In genomic region chr1:182848736-182849135, GRCh38 we compare ENCODE assay signal across 16 cellular contexts. TPM values are rescaled to one million over a fixed set of nuclear protein-coding genes. Genes with fewer than 3 reads are reported as not detected.
A peak's percentile ranks its signal among the peaks of the same experiment; 100 is the strongest.
DNase-seq lines count a peak whose midpoint lies in the region; ATAC-seq, FAIRE-seq and TF ChIP-seq lines count a peak whose summit lies in the region.
"Had no signal": no experiment of that assay in that cellular context is flagged by ENCODE, and none has a peak within 500 bp of the region (broad histone marks: within the 10 kb centered on the region; RNA-seq: fewer than 3 reads in every experiment).

No MANE protein-coding gene starts in this region.

- CTCF ChIA-PET in H1 (lab: Charles Lee; ENCODE audit: partially characterized antibody), result no interaction called here

- H2BK5ac ChIP-seq in H1 (ENCODE audit: low read depth, low read length), result no peak overlapping the region

- H3K9me3 Mint-ChIP-seq in activated CD4-positive, alpha-beta T cell treated with anti-CD3 and anti-CD28 coated beads, Interleukin-2, amount 10 ng/mL, durations not matched to agents 24 days and 14 days, result no peaks in the 10 kb centered on the region
- no peaks in the 10 kb centered on the region for H3K9me3 Mint-ChIP-seq in CD4-positive, CD25-positive, alpha-beta regulatory T cell

- H3K4me3 ChIP-seq in CD4-positive, CD25-positive, alpha-beta regulatory T cell (ENCODE audit: low read depth, low read length), result peak overlapping the region; percentile 14
- no peak overlapping the region for H3K4me3 ChIP-seq in H1 (ENCODE audit: extremely low read depth in 1 of 4, insufficient read depth in 2 of 4, low read depth in 3 of 4, low read length in 4 of 4)
- H3K4me3 ChIP-seq: BLaER1, SJSA1 had no signal

- no peak overlapping the region for H3K27ac ChIP-seq in CD4-positive, CD25-positive, alpha-beta regulatory T cell (ENCODE audit: insufficient read depth, low read length, poor library complexity, severe bottlenecking)
- no peak overlapping the region for H3K27ac ChIP-seq in H1 (ENCODE audit: low read depth, low read length)
- H3K27ac ChIP-seq: BLaER1, HL-60, SJSA1 had no signal

- H3K27ac Mint-ChIP-seq in activated CD4-positive, alpha-beta T cell treated with anti-CD3 and anti-CD28 coated beads, Interleukin-2, amount 10 ng/mL, durations not matched to agents 24 days and 14 days, result peak overlapping the region; percentile 65
- peak overlapping the region in 1 of 3 donors; percentile 48 for H3K27ac Mint-ChIP-seq in CD4-positive, CD25-positive, alpha-beta regulatory T cell
- peak overlapping the region; percentile 79 for H3K27ac Mint-ChIP-seq in T-helper 17 cell

- H3K23me2 ChIP-seq in H1 (ENCODE audit: low read depth, low read length), result no peaks in the 10 kb centered on the region

- H2BK15ac ChIP-seq in H1 (ENCODE audit: low read length), result no peak overlapping the region

- no peaks in the 10 kb centered on the region for H3K27me3 ChIP-seq in CD4-positive, CD25-positive, alpha-beta regulatory T cell (ENCODE audit: control insufficient read depth, insufficient read depth, low read length)
- H3K27me3 ChIP-seq in H1 (replicated peaks in 1 of 4; ENCODE audit: control insufficient read depth in 3 of 4, extremely low read depth in 1 of 4, insufficient read depth in 3 of 4, low read length in 3 of 4), result no peaks in the 10 kb centered on the region
- H3K27me3 ChIP-seq: BLaER1, SJSA1 had no signal

- FAIRE-seq in H1 (lab: Jason Lieb, UNC), result no peak
- FAIRE-seq: HTR-8/SVneo had no signal

- no peak overlapping the region for H2AFZ ChIP-seq in H1 (ENCODE audit: low read length)

- H2BK20ac ChIP-seq in H1 (ENCODE audit: low read length), result no peak overlapping the region

- TF ChIP-seq POLR2A in H1 (IDR thresholded peaks at IDR 0.05; ENCODE audit: control extremely low read depth in 1 of 2, low read depth in 2 of 2, low read length in 2 of 2), result peak in 1 of 2 experiments; percentile 34; a peak in 2 of 3 replicates

- no peak for TF ChIP-seq RAD21 in H1 (IDR thresholded peaks at IDR 0.05 in 1 of 2, conservative IDR thresholded peaks at IDR 0.05 in 1 of 2; ENCODE audit: low read depth in 2 of 2, low read length in 2 of 2)

- peaks cover 84% of the 10 kb centered on the region for H3K36me3 Mint-ChIP-seq in activated CD4-positive, alpha-beta T cell treated with anti-CD3 and anti-CD28 coated beads, Interleukin-2, amount 10 ng/mL, durations not matched to agents 24 days and 14 days (ENCODE audit: low read depth)
- H3K36me3 Mint-ChIP-seq in CD4-positive, CD25-positive, alpha-beta regulatory T cell, result peaks cover 62% of the 10 kb centered on the region
- H3K36me3 Mint-ChIP-seq in T-helper 17 cell (ENCODE audit: low read depth), result peaks cover 10% of the 10 kb centered on the region

- peaks cover 27 to 98% of the 10 kb centered on the region in 2 experiments for H3K79me2 ChIP-seq in H1 (ENCODE audit: control insufficient read depth in 1 of 2, insufficient read depth in 2 of 2, low read length in 2 of 2)

- WGBS in H1 (ENCODE audit: extremely low coverage in 1 of 2, insufficient coverage in 1 of 2, insufficient read length in 1 of 2, insufficient replicate concordance in 2 of 2, low coverage in 1 of 2, low lambda C conversion rate in 2 of 2, missing lambda C conversion rate in 1 of 2), 2 experiments, result 100% methylated on average over 2 of the region's 2 CpGs; no CpG with 5 or more reads in 1 of the 2 experiments

- H3K4me1 Mint-ChIP-seq in activated CD4-positive, alpha-beta T cell treated with anti-CD3 and anti-CD28 coated beads, Interleukin-2, amount 10 ng/mL, durations not matched to agents 24 days and 14 days, result peaks cover 56% of the 10 kb centered on the region
- H3K4me1 Mint-ChIP-seq in CD4-positive, CD25-positive, alpha-beta regulatory T cell, result peaks cover 50 to 76% (median 64%) of the 10 kb centered on the region in 4 donors
- peaks cover 36% of the 10 kb centered on the region for H3K4me1 Mint-ChIP-seq in T-helper 17 cell

- no peaks in the 10 kb centered on the region for H3K9me3 ChIP-seq in CD4-positive, CD25-positive, alpha-beta regulatory T cell (ENCODE audit: control insufficient read depth in 2 of 2, low read length in 2 of 2)
- H3K9me3 ChIP-seq in T-helper 17 cell (ENCODE audit: control insufficient read depth, low read length, poor library complexity, severe bottlenecking), result no peaks in the 10 kb centered on the region
- no peaks in the 10 kb centered on the region for H3K9me3 ChIP-seq in H1 (ENCODE audit: insufficient read depth in 2 of 2, low read depth in 1 of 2, low read length in 1 of 2)
- H3K9me3 ChIP-seq: BLaER1, SJSA1 had no signal

- POLR2A ChIA-PET in H1 (lab: Charles Lee; ENCODE audit: partially characterized antibody), result interaction anchor here (0.9 to 7.9 kb wide), 4 partner anchors 9 to 28 kb away, joined by 4 to 93 read pairs (median 16); no protein-coding TSS in a partner anchor

- H3K4me2 ChIP-seq in H1 (ENCODE audit: insufficient read depth in 1 of 2, low read depth in 2 of 2, low read length in 2 of 2), result no peak overlapping the region
- H3K4me2 ChIP-seq: BLaER1 had no signal

- no peak overlapping the region for H4K91ac ChIP-seq in H1 (replicated peaks; ENCODE audit: insufficient read length, low read length)

- TF ChIP-seq EP300 in H1 (IDR thresholded peaks at IDR 0.05; ENCODE audit: borderline replicate concordance in 1 of 2, low read depth in 2 of 2, low read length in 2 of 2), result no peak

- no peak overlapping the region for H3K4me3 Mint-ChIP-seq in activated CD4-positive, alpha-beta T cell treated with anti-CD3 and anti-CD28 coated beads, Interleukin-2, amount 10 ng/mL, durations not matched to agents 24 days and 14 days
- H3K4me3 Mint-ChIP-seq in CD4-positive, CD25-positive, alpha-beta regulatory T cell, result peak overlapping the region in 2 of 4 donors; percentile 26 to 41
- H3K4me3 Mint-ChIP-seq in T-helper 17 cell, result no peak overlapping the region

- H3K4me1 ChIP-seq in CD4-positive, CD25-positive, alpha-beta regulatory T cell (ENCODE audit: control insufficient read depth, insufficient read depth, low read length, poor library complexity, severe bottlenecking), result peaks cover 29% of the 10 kb centered on the region
- peaks cover 0 to 10% (median 3%) of the 10 kb centered on the region in 4 experiments; a peak in 3 of 7 replicates for H3K4me1 ChIP-seq in H1 (replicated peaks in 1 of 4; ENCODE audit: control insufficient read depth in 3 of 4, insufficient read depth in 4 of 4, low read length in 3 of 4)
- H3K4me1 ChIP-seq: SJSA1 had no signal

- H3K18ac ChIP-seq in H1 (ENCODE audit: extremely low read depth, low read length), result no peak overlapping the region

- H3K9ac ChIP-seq in H1 (replicated peaks in 1 of 4; ENCODE audit: extremely low read depth in 1 of 4, low read depth in 3 of 4, low read length in 3 of 4), result no peak overlapping the region
- H3K9ac ChIP-seq: BLaER1 had no signal

- peaks cover 29 to 41% of the 10 kb centered on the region in 2 experiments for H4K20me1 ChIP-seq in H1 (replicated peaks in 1 of 2; ENCODE audit: control insufficient read depth in 1 of 2, insufficient read depth in 2 of 2, low read length in 2 of 2)

- H3K79me1 ChIP-seq in H1 (ENCODE audit: low read depth, low read length), result peaks cover 5% of the 10 kb centered on the region

- TF ChIP-seq CTCF in H1 (IDR thresholded peaks at IDR 0.05; ENCODE audit: control extremely low read depth in 1 of 3, insufficient read depth in 1 of 3, low read depth in 1 of 3, low read length in 3 of 3), result no peak

- no peak overlapping the region for H3K14ac ChIP-seq in H1 (ENCODE audit: insufficient read length)

- H3K27me3 Mint-ChIP-seq in activated CD4-positive, alpha-beta T cell treated with anti-CD3 and anti-CD28 coated beads, Interleukin-2, amount 10 ng/mL, durations not matched to agents 24 days and 14 days, result no peaks in the 10 kb centered on the region
- no peaks in the 10 kb centered on the region for H3K27me3 Mint-ChIP-seq in CD4-positive, CD25-positive, alpha-beta regulatory T cell
- no peaks in the 10 kb centered on the region for H3K27me3 Mint-ChIP-seq in T-helper 17 cell

- H4K5ac ChIP-seq in H1 (ENCODE audit: insufficient read length, low read depth, low read length), result no peak overlapping the region

- H4K8ac ChIP-seq in H1 (ENCODE audit: extremely low read depth, insufficient read depth, low read length), result no peak overlapping the region

- no peak overlapping the region for H3K23ac ChIP-seq in H1 (ENCODE audit: insufficient read length)

- H2BK12ac ChIP-seq in H1 (ENCODE audit: low read depth, low read length), result no peak overlapping the region

- H2AK5ac ChIP-seq in H1 (ENCODE audit: low read depth, low read length), result no peak overlapping the region

- no peak overlapping the region for H3K56ac ChIP-seq in H1 (replicated peaks; ENCODE audit: insufficient read length, low read depth, low read length)

- H3K4ac ChIP-seq in H1 (replicated peaks; ENCODE audit: insufficient read length, low read depth, low read length), result no peak overlapping the region

- no peak for ATAC-seq in CD4-positive, CD25-positive, alpha-beta regulatory T cell (ENCODE audit: low read depth in 2 of 2)
- no peak for ATAC-seq in T-helper 17 cell
- ATAC-seq in HG03097 (IDR thresholded peaks at IDR 0.05; ENCODE audit: low FRiP score, unreplicated experiment), result no peak

- DNase-seq in activated CD4-positive, alpha-beta T cell treated with anti-CD3 and anti-CD28 coated beads, Interleukin-2, amount 10 ng/mL, durations not matched to agents 24 days and 14 days, result no peak
- DNase-seq in activated CD4-positive, alpha-beta T cell treated with anti-CD3 and anti-CD28 coated beads, Interleukin-2, amount 50 U/mL, for 48 hours, result no peak
- no peak for DNase-seq in CD4-positive, CD25-positive, alpha-beta regulatory T cell
- DNase-seq in T-helper 17 cell (no peak), H1 (ENCODE audit: low read depth in 1 of 2, low spot score in 2 of 2) (no peak), NCI-H1105 treated with DMSO at 0.1 percent for 48 hours (lab: John Stamatoyannopoulos, UW) (no peak), NCI-H526 (lab: John Stamatoyannopoulos, UW) (no peak)
- DNase-seq: 8988T, DMS153, NCI-H1417, NCI-H187 treated with DMSO at 0.1 percent for 48 hours had no signal

- H2BK120ac ChIP-seq in H1 (replicated peaks; ENCODE audit: low read depth, low read length), result no peak overlapping the region

- intact Hi-C loops in activated CD4-positive, alpha-beta T cell treated with anti-CD3 and anti-CD28 coated beads, Interleukin-2, amount 10 ng/mL, durations not matched to agents 24 days and 14 days (cut with micrococcal nuclease), result loop anchor here (5.0 kb wide), 1 partner anchor 34 kb away; no protein-coding TSS in a partner anchor

- peaks cover 98% of the 10 kb centered on the region for H3K36me3 ChIP-seq in CD4-positive, CD25-positive, alpha-beta regulatory T cell (ENCODE audit: control insufficient read depth, insufficient read depth, low read length)
- peaks cover 35 to 97% (median 70%) of the 10 kb centered on the region in 4 experiments for H3K36me3 ChIP-seq in H1 (ENCODE audit: control insufficient read depth in 2 of 4, insufficient read depth in 4 of 4, low read length in 3 of 4)

RNA-seq across cellular contexts. Expression of gene DHX9, which starts 9.6 kb away (rescaled TPM):
- total RNA-seq in activated CD4-positive, alpha-beta T cell treated with anti-CD3 and anti-CD28 coated beads, Interleukin-2, amount 10 ng/mL, durations not matched to agents 24 days and 14 days, result 344 and 355 TPM in 2 replicates
- 292 TPM for total RNA-seq in CD4-positive, CD25-positive, alpha-beta regulatory T cell
- polyA plus RNA-seq in CD4-positive, CD25-positive, alpha-beta regulatory T cell, result 100 to 1,000 TPM in 1 of 4 donors, 10 to 100 TPM in 3; 76.0 to 124 (median 83.4) TPM
- 100 to 1,000 TPM; 273 to 300 TPM for total RNA-seq in T-helper 17 cell
- 329 and 333 TPM in 2 replicates for total RNA-seq in H1 (2021; fragmentation: NEBNext Ultra II Directional; extraction: Animal tissue kit (Norgen Biotek cat#: 25700))
- 113 and 153 TPM in 2 replicates for polyA plus RNA-seq in H1 (2011; rRNA removed)
- polyA plus RNA-seq in H1 (2011; cell fraction: cytosol; rRNA removed), result 230 TPM
- 143 TPM for polyA plus RNA-seq in H1 (2011; cell fraction: nucleus; rRNA removed)
- 206 to 243 TPM (median 238 TPM) in 4 replicates for polyA plus RNA-seq in H1 (2012, experiment 1 of 2)
- 12.7 TPM for polyA plus RNA-seq in H1 (2012, experiment 2 of 2)
- 110 TPM for polyA plus RNA-seq in H1 (2013, experiment 1 of 2)
- polyA plus RNA-seq in H1 (2013, experiment 2 of 2), result 102 TPM
- 429 and 489 TPM in 2 replicates for polyA minus RNA-seq in H1 (2011; rRNA and poly(A)+ RNA removed)
- polyA minus RNA-seq in H1 (2011; cell fraction: cytosol; rRNA and poly(A)+ RNA removed), result 167 TPM
- polyA minus RNA-seq in H1 (2011; cell fraction: nucleus; rRNA and poly(A)+ RNA removed), result 278 TPM

RNA-seq across cellular contexts. Expression of gene NPL, which starts 59.2 kb away (rescaled TPM):
- total RNA-seq in activated CD4-positive, alpha-beta T cell treated with anti-CD3 and anti-CD28 coated beads, Interleukin-2, amount 10 ng/mL, durations not matched to agents 24 days and 14 days, result 4.4 and 5.5 TPM in 2 replicates
- total RNA-seq in CD4-positive, CD25-positive, alpha-beta regulatory T cell, result 4.8 TPM
- polyA plus RNA-seq in CD4-positive, CD25-positive, alpha-beta regulatory T cell, result 10 to 100 TPM in 1 of 4 donors, 1 to 10 TPM in 3; 5.4 to 12.2 (median 7.2) TPM
- total RNA-seq in T-helper 17 cell, result 1 to 10 TPM; 3.0 to 4.7 TPM
- total RNA-seq in H1 (2021; fragmentation: NEBNext Ultra II Directional; extraction: Animal tissue kit (Norgen Biotek cat#: 25700)), result 2.3 and 4.4 TPM in 2 replicates
- 2.2 and 2.6 TPM in 2 replicates for polyA plus RNA-seq in H1 (2011; rRNA removed)
- polyA plus RNA-seq in H1 (2011; cell fraction: cytosol; rRNA removed), result 3.4 TPM
- 1.6 TPM for polyA plus RNA-seq in H1 (2011; cell fraction: nucleus; rRNA removed)
- 1.8 to 3.9 TPM (median 2.5 TPM) in 4 replicates for polyA plus RNA-seq in H1 (2012, experiment 1 of 2)
- polyA plus RNA-seq in H1 (2012, experiment 2 of 2), result 0.88 TPM
- polyA plus RNA-seq in H1 (2013, experiment 1 of 2), result 2.8 TPM
- polyA plus RNA-seq in H1 (2013, experiment 2 of 2), result 2.8 TPM
- polyA minus RNA-seq in H1 (2011; rRNA and poly(A)+ RNA removed), result 1.5 and 3.0 TPM in 2 replicates
- not detected for polyA minus RNA-seq in H1 (2011; cell fraction: cytosol; rRNA and poly(A)+ RNA removed)
- 2.8 TPM for polyA minus RNA-seq in H1 (2011; cell fraction: nucleus; rRNA and poly(A)+ RNA removed)
